27 cellular contexts compared by ENCODE assay signal in genomic region chr12:86312258-86312657, GRCh38. TPM values are rescaled to one million over a fixed set of nuclear protein-coding genes. Genes with fewer than 3 reads are reported as not detected.
"Had no signal": no experiment of that assay in that cellular context is flagged by ENCODE, and none has a peak within 500 bp of the region (broad histone marks: within the 10 kb centered on the region; RNA-seq: fewer than 3 reads in every experiment).

No MANE protein-coding gene starts in this region.

- H3K4me3 ChIP-seq: colonic mucosa, esophagus squamous epithelium, gastrocnemius medialis, heart right ventricle, left lung, lower lobe of right lung, mucosa of descending colon had no signal

- H3K27ac ChIP-seq: colonic mucosa, epithelial cell of prostate, esophagus squamous epithelium, gastrocnemius medialis, heart right ventricle, left lung, lower lobe of right lung had no signal

- H3K9me3 ChIP-seq: colonic mucosa, esophagus squamous epithelium, gastrocnemius medialis, lower lobe of right lung, mucosa of descending colon had no signal

- H3K4me1 Mint-ChIP-seq: mesothelial cell of epicardium had no signal

- H3K27ac Mint-ChIP-seq: dendritic cell treated with granulocyte-macrophage colony-stimulating factor and Interleukin-4, amounts not matched to agents 40 ng/mL and 50 ng/mL, for 4 days; effector memory CD8-positive, alpha-beta T cell; endodermal cell; mesothelial cell of epicardium had no signal

- H3K9me3 Mint-ChIP-seq: dendritic cell treated with granulocyte-macrophage colony-stimulating factor and Interleukin-4, amounts not matched to agents 40 ng/mL and 50 ng/mL, for 4 days; effector memory CD8-positive, alpha-beta T cell had no signal

- H3K4me1 ChIP-seq: colonic mucosa, esophagus squamous epithelium, gastrocnemius medialis, heart right ventricle, left lung, lower lobe of right lung had no signal

- DNase-seq: colonic mucosa; cortex of kidney; effector CD8-positive, alpha-beta T cell; effector memory CD8-positive, alpha-beta T cell; endodermal cell; erythroblast; esophagus squamous epithelium; foreskin fibroblast; foreskin melanocyte; gastrocnemius medialis; glutamatergic neuron; head of caudate nucleus; heart right ventricle; hippocampal formation; left cardiac atrium; left lung; left ventricle myocardium superior; lower lobe of right lung; mesenchymal stem cell; mucosa of descending colon had no signal

- H3K36me3 ChIP-seq: colonic mucosa, esophagus squamous epithelium, gastrocnemius medialis, heart right ventricle, left lung, lower lobe of right lung had no signal

- H3K4me3 Mint-ChIP-seq: dendritic cell treated with granulocyte-macrophage colony-stimulating factor and Interleukin-4, amounts not matched to agents 40 ng/mL and 50 ng/mL, for 4 days; effector memory CD8-positive, alpha-beta T cell; endodermal cell; mesothelial cell of epicardium had no signal

- H3K36me3 Mint-ChIP-seq: mesothelial cell of epicardium had no signal

- ATAC-seq: effector memory CD8-positive, alpha-beta T cell; esophagus mucosa; gastrocnemius medialis; heart right ventricle; left lung; left ventricle myocardium superior; lower lobe of right lung; mucosa of descending colon had no signal

- H3K27me3 Mint-ChIP-seq: dendritic cell treated with granulocyte-macrophage colony-stimulating factor and Interleukin-4, amounts not matched to agents 40 ng/mL and 50 ng/mL, for 4 days; effector memory CD8-positive, alpha-beta T cell had no signal

- H3K27me3 ChIP-seq: colonic mucosa, esophagus squamous epithelium, gastrocnemius medialis, heart right ventricle, left lung had no signal

RNA-seq across cellular contexts. Expression of gene MGAT4C, which starts 56.1 kb away (rescaled TPM):
- total RNA-seq: esophagus mucosa, gastrocnemius medialis, kidney epithelial cell, myocyte had no signal
- polyA plus RNA-seq: keratinocyte had no signal
